ENCODE assay signal across 22 cellular contexts in the genomic region with DNA sequence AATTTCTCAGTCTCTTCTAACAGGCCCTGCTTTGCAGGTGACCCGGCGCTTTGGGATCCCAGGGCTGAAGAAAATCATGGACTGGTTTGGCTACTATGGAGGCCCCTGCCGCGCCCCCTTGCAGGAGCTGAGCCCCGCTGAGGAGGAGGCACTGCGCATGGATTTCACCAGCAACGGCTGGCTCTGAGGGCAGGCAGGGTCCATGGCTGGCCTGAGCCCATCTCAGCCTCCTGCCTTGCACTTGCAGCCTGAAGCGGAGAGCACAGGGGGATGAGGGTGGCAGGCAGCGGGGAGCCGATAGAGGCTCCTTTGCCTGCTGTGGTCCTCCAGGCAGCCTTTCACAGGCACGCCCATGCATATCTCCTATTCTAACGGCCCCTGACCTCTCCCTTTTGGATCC. TPM values are rescaled to one million over a fixed set of nuclear protein-coding genes. Genes with fewer than 3 reads are reported as not detected.
"Had no signal": no experiment of that assay in that cellular context is flagged by ENCODE, and none has a peak within 500 bp of the region (broad histone marks: within the 10 kb centered on the region; RNA-seq: fewer than 3 reads in every experiment).

No MANE protein-coding gene starts in this region.

- H3K4me1 Mint-ChIP-seq: activated naive CD8-positive, alpha-beta T cell treated with anti-CD3 and anti-CD28 coated beads for 36 hours; memory B cell had no signal

- ATAC-seq: left lung; naive thymus-derived CD4-positive, alpha-beta T cell had no signal

- DNase-seq: activated CD4-positive, alpha-beta T cell treated with anti-CD3 and anti-CD28 coated beads, Interleukin-2, amount 50 U/mL, for 48 hours; activated naive CD8-positive, alpha-beta T cell treated with anti-CD3 and anti-CD28 coated beads for 36 hours; activated T-cell treated with anti-CD3 and anti-CD28 coated beads for 4 hours; amniotic stem cell; dermis blood vessel endothelial cell; effector memory CD4-positive, alpha-beta T cell; hypothalamus; left lung; naive thymus-derived CD4-positive, alpha-beta T cell; pancreas; stimulated activated CD8-positive, alpha-beta memory T cell treated with anti-CD3 and anti-CD28 coated beads, Interleukin-4, amount 100 ng/mL, for 48 hours; stimulated activated naive CD4-positive, alpha-beta T cell treated with Interleukin-2 at 50 U/mL for 16 hours; thyroid gland; WERI-Rb-1 had no signal

- H3K9me3 ChIP-seq: left lung, pancreas, thyroid gland had no signal

- H3K27ac ChIP-seq: cardiac muscle cell, left lung, pancreas, thyroid gland, WERI-Rb-1 had no signal

- H3K36me3 ChIP-seq: cardiac muscle cell, left lung, pancreas, thyroid gland, WERI-Rb-1 had no signal

- H3K4me1 ChIP-seq: left lung, pancreas, thyroid gland had no signal

- H3K9me3 Mint-ChIP-seq: activated naive CD8-positive, alpha-beta T cell treated with anti-CD3 and anti-CD28 coated beads for 36 hours; memory B cell; naive thymus-derived CD4-positive, alpha-beta T cell had no signal

- H3K27me3 Mint-ChIP-seq: activated naive CD8-positive, alpha-beta T cell treated with anti-CD3 and anti-CD28 coated beads for 36 hours had no signal

- H3K4me3 ChIP-seq: cardiac muscle cell, left lung, pancreas, thyroid gland had no signal

- H3K27ac Mint-ChIP-seq: activated naive CD8-positive, alpha-beta T cell treated with anti-CD3 and anti-CD28 coated beads for 36 hours; memory B cell; naive thymus-derived CD4-positive, alpha-beta T cell had no signal

- H3K36me3 Mint-ChIP-seq: activated naive CD8-positive, alpha-beta T cell treated with anti-CD3 and anti-CD28 coated beads for 36 hours had no signal

- H3K4me3 Mint-ChIP-seq: activated naive CD8-positive, alpha-beta T cell treated with anti-CD3 and anti-CD28 coated beads for 36 hours; memory B cell; naive thymus-derived CD4-positive, alpha-beta T cell had no signal

- H3K27me3 ChIP-seq: cardiac muscle cell, left lung, pancreas, thyroid gland had no signal

RNA-seq across cellular contexts. Expression of a gene that starts 22.0 kb away (rescaled TPM):
- total RNA-seq: activated naive CD8-positive, alpha-beta T cell treated with anti-CD3 and anti-CD28 coated beads for 36 hours; fibroblast of villous mesenchyme; glomerular endothelial cell; kidney epithelial cell; left lung; naive thymus-derived CD4-positive, alpha-beta T cell; T-helper 2 cell treated with Interferon-gamma antibody and Interleukin-4, amounts not matched to agents 100 ng/mL and 5 ng/mL, for 36 hours; ureter had no signal
- polyA plus RNA-seq: cardiac muscle cell; naive thymus-derived CD4-positive, alpha-beta T cell had no signal

RNA-seq across cellular contexts. Expression of a gene that starts 27.3 kb away (rescaled TPM):
- total RNA-seq: activated naive CD8-positive, alpha-beta T cell treated with anti-CD3 and anti-CD28 coated beads for 36 hours; naive thymus-derived CD4-positive, alpha-beta T cell; T-helper 2 cell treated with Interferon-gamma antibody and Interleukin-4, amounts not matched to agents 100 ng/mL and 5 ng/mL, for 36 hours had no signal
- polyA plus RNA-seq: naive thymus-derived CD4-positive, alpha-beta T cell had no signal

RNA-seq across cellular contexts. Expression of a gene that starts 38.9 kb away (rescaled TPM):
- total RNA-seq: activated naive CD8-positive, alpha-beta T cell treated with anti-CD3 and anti-CD28 coated beads for 36 hours; cardiac muscle cell; glomerular endothelial cell; subcutaneous adipose tissue; thyroid gland had no signal
- polyA plus RNA-seq: cardiac muscle cell; naive thymus-derived CD4-positive, alpha-beta T cell had no signal
